In genomic region chr7:112404321-112404720, GRCh38 we compare ENCODE assay signal across 36 cellular contexts.
"Had no signal": no experiment of that assay in that cellular context is flagged by ENCODE, and none has a peak within 500 bp of the region (broad histone marks: within the 10 kb centered on the region; RNA-seq: fewer than 3 reads in every experiment).

No MANE protein-coding gene starts in this region.

- H3K4me3 ChIP-seq: MG63 had no signal

- H3K36me3 ChIP-seq: MG63 had no signal

- DNase-seq: Karpas-422, Kasumi-1, MG63, MM.1S, MV-4-11, NCI-H1048, NCI-H1092, NCI-H1092 treated with DMSO at 0.1 percent for 48 hours, NCI-H1105, NCI-H1105 treated with DMSO at 0.1 percent for 48 hours, NCI-H1417, NCI-H1417 treated with DMSO at 0.1 percent for 48 hours, NCI-H1436, NCI-H1436 treated with DMSO at 0.1 percent for 48 hours, NCI-H146, NCI-H1694, NCI-H1694 treated with DMSO at 0.1 percent for 48 hours, NCI-H187, NCI-H187 treated with DMSO at 0.1 percent for 48 hours, NCI-H1930, NCI-H2029, NCI-H2029 treated with DMSO at 0.1 percent for 48 hours, NCI-H2081, NCI-H2081 treated with DMSO at 0.1 percent for 48 hours, NCI-H2107, NCI-H2171, NCI-H2171 treated with DMSO at 0.1 percent for 48 hours, NCI-H2227 treated with DMSO at 0.1 percent for 48 hours, NCI-H226, NCI-H345, NCI-H446, NCI-H446 treated with DMSO at 0.1 percent for 48 hours, NCI-H510A, NCI-H510A treated with DMSO at 0.1 percent for 48 hours, NCI-H524, NCI-H524 treated with DMSO at 0.1 percent for 48 hours had no signal

- H3K27me3 ChIP-seq: MG63 had no signal

- H3K9me3 ChIP-seq: MG63 had no signal
